In genomic region chr21:37514038-37514665, GRCh38 we compare ENCODE assay signal across 1 cellular context.
TF ChIP-seq lines count a peak whose summit lies in the region.

No MANE protein-coding gene starts in this region.

TF ChIP-seq in GM23338, 12 proteins besides CTCF, POLR2A, EP300 and RAD21:
- no peak for TF ChIP-seq ZNF462 (CRISPR knock-in tag; IDR thresholded peaks at IDR 0.05)
